ENCODE assay signal across 8 cellular contexts in genomic region chr10:23094786-23095403, GRCh38. TPM values are rescaled to one million over a fixed set of nuclear protein-coding genes. Genes with fewer than 3 reads are reported as not detected.
DNase-seq lines count a peak whose midpoint lies in the region; ATAC-seq, FAIRE-seq and TF ChIP-seq lines count a peak whose summit lies in the region.

No MANE protein-coding gene starts in this region.

- peaks cover 17% of the 10 kb centered on the region for H3K4me1 ChIP-seq in skeletal muscle satellite cell (ENCODE audit: control insufficient read depth, insufficient read depth, low read length)

- no peak for TF ChIP-seq POLR2A in H54 (IDR thresholded peaks at IDR 0.05; ENCODE audit: low read depth, low read length)

- TF ChIP-seq CTCF in VCaP (conservative IDR thresholded peaks at IDR 0.05), result no peak

- DNase-seq in H54 (ENCODE audit: insufficient read length, low spot score) (no peak), fibroblast of peridontal ligament (ENCODE audit: extremely low read depth) (peak; percentile 29), SKM-1 treated with dmso at 0.1 percent for 144 hours (lab: John Stamatoyannopoulos, UW; ENCODE audit: unreplicated experiment) (no peak), NCI-H1436 treated with DMSO at 0.1 percent for 48 hours (lab: John Stamatoyannopoulos, UW) (no peak)
- DNase-seq in activated effector memory CD4-positive, alpha-beta T cell treated with anti-CD3 and anti-CD28 coated beads, Interleukin-2, amount 50 U/mL, for 16 hours, result no peak

- peak overlapping the region; percentile 93 for H3K4me2 ChIP-seq in skeletal muscle satellite cell (ENCODE audit: low read length)

- H3K27ac ChIP-seq in VCaP, result peak overlapping the region; percentile 91

- H3K9ac ChIP-seq in skeletal muscle satellite cell (ENCODE audit: low read depth, low read length), result no peak overlapping the region

- no peaks in the 10 kb centered on the region for H3K27me3 ChIP-seq in skeletal muscle satellite cell (ENCODE audit: control insufficient read depth, insufficient read depth, low read length)

- H3K36me3 ChIP-seq in skeletal muscle satellite cell (ENCODE audit: insufficient read depth, low read length), result no peaks in the 10 kb centered on the region

- no peaks in the 10 kb centered on the region for H3K9me3 ChIP-seq in skeletal muscle satellite cell (replicated peaks; ENCODE audit: low read length)

- ATAC-seq in HG02763 (IDR thresholded peaks at IDR 0.05; ENCODE audit: unreplicated experiment), result no peak

- peak; percentile 38 for FAIRE-seq in H54 (lab: Jason Lieb, UNC)

- H3K4me3 ChIP-seq in skeletal muscle satellite cell (ENCODE audit: low read length), result peak overlapping the region; percentile 76

RNA-seq across cellular contexts. Expression of gene MSRB2, which starts 0.5 kb away (rescaled TPM):
- 5.6 and 5.7 TPM in 2 replicates for total RNA-seq in skeletal muscle satellite cell (2012; rRNA removed)
